ENCODE assay signal across 19 cellular contexts in the genomic region with DNA sequence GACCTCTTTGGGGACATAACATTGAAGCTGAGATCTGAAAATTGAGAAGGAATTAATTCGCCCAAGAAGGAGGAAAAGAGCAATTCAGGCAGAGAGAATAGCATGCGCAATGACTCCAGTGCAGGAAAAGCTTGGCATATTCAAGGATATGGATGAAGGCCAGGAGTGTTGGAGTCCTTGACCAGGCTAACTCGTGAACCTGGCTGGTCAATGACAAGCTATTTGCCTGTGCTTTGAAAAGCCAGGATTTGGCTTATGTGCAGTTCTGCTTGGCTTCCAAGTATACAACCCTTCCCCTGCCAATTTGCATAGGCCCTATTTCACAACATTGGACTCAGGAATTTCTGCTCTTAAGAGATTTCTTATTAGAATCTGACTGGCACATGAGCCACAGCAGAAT.
"Had no signal": no experiment of that assay in that cellular context is flagged by ENCODE, and none has a peak within 500 bp of the region (broad histone marks: within the 10 kb centered on the region; RNA-seq: fewer than 3 reads in every experiment).

No MANE protein-coding gene starts in this region.

- H3K4me3 ChIP-seq: lung, prostate gland, stomach, uterus had no signal

- H3K4me3 Mint-ChIP-seq: activated CD8-positive, alpha-beta T cell treated with anti-CD3 and anti-CD28 coated beads for 36 hours; activated T-cell treated with anti-CD3 and anti-CD28 coated beads, Interleukin-2, amount 50 U/mL, for 4 hours; naive B cell; T-helper 1 cell treated with Interleukin-12 subunit alpha and Interleukin-12 subunit beta and Interleukin-4 antibody, amounts not matched to agents 30 μg/mL and 1 μg/mL, for 36 hours had no signal

- DNase-seq: activated CD8-positive, alpha-beta T cell treated with anti-CD3 and anti-CD28 coated beads for 36 hours; activated effector memory CD4-positive, alpha-beta T cell treated with anti-CD3 and anti-CD28 coated beads, Interleukin-2, amount 50 U/mL, for 16 hours; activated T-cell treated with anti-CD3 and anti-CD28 coated beads, Interleukin-2, amount 50 U/mL, for 4 hours; amniotic stem cell; cortex of kidney; effector CD8-positive, alpha-beta T cell; foreskin keratinocyte; naive B cell; stimulated activated CD4-positive, alpha-beta T cell treated with anti-CD3 and anti-CD28 coated beads, Interleukin-2, amount 100 ng/mL, for 24 hours; stomach; uterus; WERI-Rb-1 had no signal

- H3K9me3 Mint-ChIP-seq: activated CD8-positive, alpha-beta T cell treated with anti-CD3 and anti-CD28 coated beads for 36 hours; activated naive CD4-positive, alpha-beta T cell treated with anti-CD3 and anti-CD28 coated beads, Interleukin-2, amount 50 U/mL, for 72 hours; activated T-cell treated with anti-CD3 and anti-CD28 coated beads, Interleukin-2, amount 50 U/mL, for 4 hours; naive B cell; T-helper 1 cell treated with Interleukin-12 subunit alpha and Interleukin-12 subunit beta and Interleukin-4 antibody, amounts not matched to agents 30 μg/mL and 1 μg/mL, for 36 hours had no signal

- H3K36me3 Mint-ChIP-seq: activated naive CD4-positive, alpha-beta T cell treated with anti-CD3 and anti-CD28 coated beads, Interleukin-2, amount 50 U/mL, for 72 hours; brain; naive B cell had no signal

- H3K9me3 ChIP-seq: neutrophil, prostate gland, stomach, uterus had no signal

- H3K27ac ChIP-seq: foreskin keratinocyte, neutrophil, prostate gland, stomach, uterus, WERI-Rb-1 had no signal

- H3K36me3 ChIP-seq: neutrophil, prostate gland, stomach, uterus, WERI-Rb-1 had no signal

- H3K4me1 Mint-ChIP-seq: naive B cell had no signal

- H3K27me3 Mint-ChIP-seq: activated CD8-positive, alpha-beta T cell treated with anti-CD3 and anti-CD28 coated beads for 36 hours; naive B cell had no signal

- H3K27ac Mint-ChIP-seq: activated CD8-positive, alpha-beta T cell treated with anti-CD3 and anti-CD28 coated beads for 36 hours; activated naive CD4-positive, alpha-beta T cell treated with anti-CD3 and anti-CD28 coated beads, Interleukin-2, amount 50 U/mL, for 72 hours; naive B cell; T-helper 1 cell treated with Interleukin-12 subunit alpha and Interleukin-12 subunit beta and Interleukin-4 antibody, amounts not matched to agents 30 μg/mL and 1 μg/mL, for 36 hours had no signal

- H3K27me3 ChIP-seq: foreskin keratinocyte, neutrophil, stomach, uterus had no signal

- H3K4me1 ChIP-seq: foreskin keratinocyte, prostate gland, stomach, uterus had no signal

- ATAC-seq: activated CD8-positive, alpha-beta T cell treated with anti-CD3 and anti-CD28 coated beads for 36 hours; activated naive CD4-positive, alpha-beta T cell treated with anti-CD3 and anti-CD28 coated beads, Interleukin-2, amount 50 U/mL, for 72 hours; activated T-cell treated with anti-CD3 and anti-CD28 coated beads, Interleukin-2, amount 50 U/mL, for 4 hours; foreskin keratinocyte had no signal

- FAIRE-seq: endothelial cell of umbilical vein had no signal
